ENCODE assay signal across 8 cellular contexts in genomic region chr6:87154641-87155271, GRCh38. TPM values are rescaled to one million over a fixed set of nuclear protein-coding genes. Genes with fewer than 3 reads are reported as not detected.
DNase-seq lines count a peak whose midpoint lies in the region; ATAC-seq and TF ChIP-seq lines count a peak whose summit lies in the region.

No MANE protein-coding gene starts in this region.

- CTCF ChIA-PET in HCT116 (lab: Charles Lee), result no interaction called here
- CTCF ChIA-PET in MCF 10A (lab: Yijun Ruan, JAX), result interaction anchor here (0.7 to 1.0 kb wide), 3 partner anchors 15 to 294 kb away, joined by 3 to 4 read pairs (median 3); no protein-coding TSS in a partner anchor

- H3K4me3 ChIP-seq in HCT116 (replicated peaks in 1 of 2; ENCODE audit: low read depth in 1 of 2, low read length in 2 of 2) (peak overlapping the region; percentile 89 to 91), SK-N-MC (peak overlapping the region; percentile 83)

- RAD21 ChIA-PET in HCT116 (lab: Charles Lee; ENCODE audit: low non-redundant PET in 1 of 2, low total read pairs in 2 of 2, uncharacterized antibody in 2 of 2, unreplicated experiment in 2 of 2), result no interaction called here

- H3K9ac ChIP-seq in HCT116 (ENCODE audit: low read length), result peak overlapping the region; percentile 85
- peak overlapping the region; percentile 94 for H3K9ac ChIP-seq in SK-N-MC (ENCODE audit: insufficient read length)

- peak; percentile 66 to 70 for ATAC-seq in activated T-cell treated with anti-CD3 and anti-CD28 coated beads, Interleukin-2, amount 50 U/mL, for 4 hours
- peak; percentile 63 for ATAC-seq in HCT116
- peak; percentile 76 for ATAC-seq in stimulated activated naive B cell treated with anti-CD40 and anti-IgM and Interleukin-4, amounts not matched to agents 10 μg/mL and 1 μg/mL and 100 μg/mL, for 72 hours (replicated peaks)

- H3K27me3 Mint-ChIP-seq in activated T-cell treated with anti-CD3 and anti-CD28 coated beads, Interleukin-2, amount 50 U/mL, for 4 hours (ENCODE audit: low read depth), result no peaks in the 10 kb centered on the region
- H3K27me3 Mint-ChIP-seq in MCF 10A (ENCODE audit: insufficient read depth, unreplicated experiment), result no peaks in the 10 kb centered on the region
- no peaks in the 10 kb centered on the region for H3K27me3 Mint-ChIP-seq in stimulated activated naive B cell treated with anti-CD40 and anti-IgM and Interleukin-4, amounts not matched to agents 10 μg/mL and 1 μg/mL and 100 μg/mL, for 72 hours

- peak overlapping the region; percentile 87 for H3K27ac ChIP-seq in HCT116 (ENCODE audit: low read depth, low read length)
- H3K27ac ChIP-seq in SK-N-MC, result peak overlapping the region; percentile 92

- peak overlapping the region; percentile 98 for H3K4me3 Mint-ChIP-seq in activated T-cell treated with anti-CD3 and anti-CD28 coated beads, Interleukin-2, amount 50 U/mL, for 4 hours
- peak overlapping the region; percentile 85 for H3K4me3 Mint-ChIP-seq in MCF 10A (ENCODE audit: unreplicated experiment)
- H3K4me3 Mint-ChIP-seq in stimulated activated naive B cell treated with anti-CD40 and anti-IgM and Interleukin-4, amounts not matched to agents 10 μg/mL and 1 μg/mL and 100 μg/mL, for 72 hours, result peak overlapping the region; percentile 85 to 86

- intact Hi-C loops in HCT116 (cut with micrococcal nuclease) (loop anchor here (5.0 kb wide), 1 partner anchor 318 kb away; the partner anchor contains the start of gene SLC35A1), MCF 10A (cut with micrococcal nuclease) (loop anchor here (1.0 kb wide), 1 partner anchor 84 kb away; no protein-coding TSS in a partner anchor)

- POLR2A ChIA-PET in HCT116 (lab: Charles Lee) (no interaction called here), MCF 10A (lab: Yijun Ruan, JAX) (no interaction called here)

- H3K4me2 ChIP-seq in HCT116 (ENCODE audit: low read length), result peak overlapping the region; percentile 84

- TSS peak; percentile 86 for BruUV-seq in HCT116 (replicated peaks; lab: Mats Ljungman, UMichigan)
- TSS peak; percentile 55 for BruUV-seq in MCF 10A (replicated peaks; lab: Mats Ljungman, UMichigan)

- TF ChIP-seq RAD21 in HCT116 (IDR thresholded peaks at IDR 0.05; ENCODE audit: low read depth), result no peak

- H3K36me3 Mint-ChIP-seq in activated T-cell treated with anti-CD3 and anti-CD28 coated beads, Interleukin-2, amount 50 U/mL, for 4 hours (ENCODE audit: insufficient read depth), result peaks cover 15% of the 10 kb centered on the region
- H3K36me3 Mint-ChIP-seq in MCF 10A (ENCODE audit: insufficient read depth, unreplicated experiment), result no peaks in the 10 kb centered on the region
- H3K36me3 Mint-ChIP-seq in stimulated activated naive B cell treated with anti-CD40 and anti-IgM and Interleukin-4, amounts not matched to agents 10 μg/mL and 1 μg/mL and 100 μg/mL, for 72 hours, result peaks cover 9 to 17% of the 10 kb centered on the region in 2 donors

- TF ChIP-seq POLR2A in HCT116 (IDR thresholded peaks at IDR 0.05; ENCODE audit: borderline replicate concordance, extremely low read depth, insufficient read depth, insufficient read length), result no peak

- H4K20me1 ChIP-seq in HCT116 (ENCODE audit: insufficient read depth), result no peaks in the 10 kb centered on the region

- no peaks in the 10 kb centered on the region for H3K9me2 ChIP-seq in HCT116 (ENCODE audit: insufficient read depth)

- H3K27ac Mint-ChIP-seq in MCF 10A (ENCODE audit: low read depth, unreplicated experiment), result peak overlapping the region; percentile 90
- peak overlapping the region; percentile 98 for H3K27ac Mint-ChIP-seq in stimulated activated naive B cell treated with anti-CD40 and anti-IgM and Interleukin-4, amounts not matched to agents 10 μg/mL and 1 μg/mL and 100 μg/mL, for 72 hours

- H3K9me3 Mint-ChIP-seq in activated T-cell treated with anti-CD3 and anti-CD28 coated beads, Interleukin-2, amount 50 U/mL, for 4 hours, result no peaks in the 10 kb centered on the region
- no peaks in the 10 kb centered on the region for H3K9me3 Mint-ChIP-seq in MCF 10A (ENCODE audit: unreplicated experiment)
- no peaks in the 10 kb centered on the region for H3K9me3 Mint-ChIP-seq in stimulated activated naive B cell treated with anti-CD40 and anti-IgM and Interleukin-4, amounts not matched to agents 10 μg/mL and 1 μg/mL and 100 μg/mL, for 72 hours

- peaks cover 13 to 27% of the 10 kb centered on the region in 2 experiments for H3K4me1 ChIP-seq in HCT116 (ENCODE audit: control insufficient read depth in 1 of 2, insufficient read depth in 2 of 2, low read length in 2 of 2)

- H3K9me3 ChIP-seq in HCT116 (ENCODE audit: control insufficient read depth in 1 of 2, insufficient read depth in 1 of 2, low read depth in 1 of 2, low read length in 2 of 2) (no peaks in the 10 kb centered on the region), SK-N-MC (ENCODE audit: low read depth, low read length) (no peaks in the 10 kb centered on the region)

- 0 out of 4 replicates have a peak, but pooled peaks cover 0 to 6% of the 10 kb centered on the region in 2 experiments for H3K36me3 ChIP-seq in HCT116 (ENCODE audit: control insufficient read depth in 1 of 2, insufficient read depth in 2 of 2, low read length in 2 of 2)
- H3K36me3 ChIP-seq in SK-N-MC (ENCODE audit: insufficient read depth, low read length), result peaks cover 11% of the 10 kb centered on the region; the same call in 1 of the 2 replicates

- peaks cover 46% of the 10 kb centered on the region for H3K4me1 Mint-ChIP-seq in activated T-cell treated with anti-CD3 and anti-CD28 coated beads, Interleukin-2, amount 50 U/mL, for 4 hours (ENCODE audit: low read depth)
- peaks cover 6% of the 10 kb centered on the region for H3K4me1 Mint-ChIP-seq in MCF 10A (ENCODE audit: insufficient read depth, unreplicated experiment)
- H3K4me1 Mint-ChIP-seq in stimulated activated naive B cell treated with anti-CD40 and anti-IgM and Interleukin-4, amounts not matched to agents 10 μg/mL and 1 μg/mL and 100 μg/mL, for 72 hours, result peaks cover 14 to 41% of the 10 kb centered on the region in 2 donors

- TF ChIP-seq CTCF in HCT116 (IDR thresholded peaks at IDR 0.05 in 2 of 3, conservative IDR thresholded peaks at IDR 0.05 in 1 of 3; ENCODE audit: borderline replicate concordance in 1 of 3, insufficient read depth in 1 of 3, low read depth in 2 of 3, low read length in 2 of 3) (no peak), MCF 10A (IDR thresholded peaks at IDR 0.05; ENCODE audit: unreplicated experiment) (no peak)

- DNase-seq in activated T-cell treated with anti-CD3 and anti-CD28 coated beads, Interleukin-2, amount 50 U/mL, for 4 hours, result peak; percentile 53
- DNase-seq in activated T-cell treated with anti-CD3 and anti-CD28 coated beads for 4 hours, result no peak
- DNase-seq in HCT116 (ENCODE audit: low read depth, low spot score), result no peak
- peak; percentile 86 for DNase-seq in M059J (ENCODE audit: low read depth)
- DNase-seq in SK-N-MC (ENCODE audit: low read depth, low spot score), result no peak
- DNase-seq in MCF 10A (ENCODE audit: unreplicated experiment), result peak; percentile 83
- DNase-seq in iris pigment epithelial cell (ENCODE audit: low read depth), result peak; percentile 88
- DNase-seq in stimulated activated naive B cell treated with anti-CD40 and anti-IgM and Interleukin-4, amounts not matched to agents 10 μg/mL and 1 μg/mL and 100 μg/mL, for 72 hours, result peak; percentile 86

- H3K27me3 ChIP-seq in HCT116 (ENCODE audit: insufficient read depth, low read length), result no peaks in the 10 kb centered on the region

- H3K79me2 ChIP-seq in HCT116 (ENCODE audit: insufficient read depth, low read length), result peaks cover 44% of the 10 kb centered on the region

- H2AFZ ChIP-seq in HCT116 (ENCODE audit: low read depth, low read length, poor library complexity, severe bottlenecking), result peak overlapping the region; percentile 50

TF ChIP-seq in HCT116, 20 proteins besides CTCF, POLR2A, EP300 and RAD21:
- TF ChIP-seq SRF (IDR thresholded peaks at IDR 0.05; ENCODE audit: low read depth) (no peak), SIN3A (IDR thresholded peaks at IDR 0.05; ENCODE audit: low read depth) (peak; percentile 72; the same call in 1 of the 2 replicates), FOSL1 (IDR thresholded peaks at IDR 0.05; ENCODE audit: low read depth) (no peak), POLR2AphosphoS5 (IDR thresholded peaks at IDR 0.05; ENCODE audit: low read depth, low read length) (no peak)
TF ChIP-seq in HCT116: peak in this region for 1.

RNA-seq across cellular contexts. Expression of gene ZNF292, which starts 0.6 kb away (rescaled TPM):
- 10 to 100 TPM; 26.5 to 46.3 (median 38.2) TPM for total RNA-seq in activated T-cell treated with anti-CD3 and anti-CD28 coated beads, Interleukin-2, amount 50 U/mL, for 4 hours
- total RNA-seq in HCT116 (2021; ENCODE audit: unreplicated experiment), result 35.3 TPM
- 6.5 and 9.5 TPM in 2 replicates for polyA plus RNA-seq in HCT116 (2012)
- 10.0 and 11.1 TPM in 2 replicates for total RNA-seq in M059J (2014; rRNA removed; shearing (Covaris generic))
- total RNA-seq in MCF 10A (2022), result 17.1 and 24.4 TPM in 2 replicates

RNA-seq across cellular contexts. Expression of gene CGA, which starts 59.9 kb away (rescaled TPM):
- not detected for total RNA-seq in activated T-cell treated with anti-CD3 and anti-CD28 coated beads, Interleukin-2, amount 50 U/mL, for 4 hours
- total RNA-seq in HCT116 (2021; ENCODE audit: unreplicated experiment) (not detected), MCF 10A (2022) (not detected in 2 replicates)
- polyA plus RNA-seq in HCT116 (2012), result not detected in 2 replicates
- total RNA-seq in M059J (2014; rRNA removed; shearing (Covaris generic)), result 22.8 and 26.6 TPM in 2 replicates

Comparison
In these comparisons a context has a peak if more than half of its experiments do, and no peak if none do; other contexts are left out.
1. DNase-seq: peak in activated T-cell treated with anti-CD3 and anti-CD28 coated beads, Interleukin-2, amount 50 U/mL, for 4 hours (single experiment), M059J (single experiment), MCF 10A (single experiment), iris pigment epithelial cell (single experiment) and stimulated activated naive B cell treated with anti-CD40 and anti-IgM and Interleukin-4, amounts not matched to agents 10 μg/mL and 1 μg/mL and 100 μg/mL, for 72 hours (single experiment); none in activated T-cell treated with anti-CD3 and anti-CD28 coated beads for 4 hours (single experiment), HCT116 (single experiment) and SK-N-MC (single experiment).
2. RNA of gene CGA, which starts 59.9 kb away (total RNA-seq): 22.8 to 26.6 TPM in M059J; not detected in MCF 10A, not detected in activated T-cell treated with anti-CD3 and anti-CD28 coated beads, Interleukin-2, amount 50 U/mL, for 4 hours and not detected in HCT116 (single experiment); every median in the first group is over 10 times any median in the second.
3. Peak in every context shown above with its lines, with median percentiles within 50 percentile points of each other: ATAC-seq and H3K4me3 Mint-ChIP-seq.